9 cellular contexts compared by ENCODE assay signal in genomic region chr16:2149630-2150417, GRCh38. TPM values are rescaled to one million over a fixed set of nuclear protein-coding genes. Genes with fewer than 3 reads are reported as not detected.
DNase-seq lines count a peak whose midpoint lies in the region; ATAC-seq and TF ChIP-seq lines count a peak whose summit lies in the region.
"Had no signal": no experiment of that assay in that cellular context is flagged by ENCODE, and none has a peak within 500 bp of the region (broad histone marks: within the 10 kb centered on the region; RNA-seq: fewer than 3 reads in every experiment).

No MANE protein-coding gene starts in this region.

- peaks cover 74 to 94% (median 85%) of the 10 kb centered on the region in 11 experiments for H4K20me1 ChIP-seq in BLaER1 treated with 17β-estradiol and CSF1 and Interleukin-3, amounts not matched to agents 10 nM and 100 nM

- no peaks in the 10 kb centered on the region for H3K27me3 Mint-ChIP-seq in activated B cell treated with CpG ODN at 0.5 μM for 24 hours
- H3K27me3 Mint-ChIP-seq in memory B cell: no peaks in the 10 kb centered on the region

- peak overlapping the region; percentile 38 to 97 (median 94); a peak in 19 of 22 replicates for H3K9ac ChIP-seq in BLaER1 treated with 17β-estradiol and CSF1 and Interleukin-3, amounts not matched to agents 10 nM and 100 nM

- H3K9me3 ChIP-seq in BLaER1 treated with 17β-estradiol and CSF1 and Interleukin-3, amounts not matched to agents 10 nM and 100 nM (replicated peaks in 1 of 11): peaks cover 0 to 4% (median 0%) of the 10 kb centered on the region in 11 experiments; a peak in 1 of 22 replicates
- no peaks in the 10 kb centered on the region for H3K9me3 ChIP-seq in HEK293 (ENCODE audit: control insufficient read depth, insufficient read depth, low read depth, low read length)
- H3K9me3 ChIP-seq: SJSA1 had no signal

- CTCF ChIA-PET in HEK293 (lab: Yijun Ruan, JAX): interaction anchor here (0.6 to 1.6 kb wide), 2 partner anchors 10 to 352 kb away, joined by 3 to 18 read pairs; no protein-coding TSS in a partner anchor
- CTCF ChIA-PET in activated B cell treated with CpG ODN at 0.5 μM for 24 hours (lab: Charles Lee): no interaction called here

- peak overlapping the region; percentile 14 to 95 (median 88); a peak in 16 of 20 replicates for H3K4me3 ChIP-seq in BLaER1 treated with 17β-estradiol and CSF1 and Interleukin-3, amounts not matched to agents 10 nM and 100 nM
- no peak overlapping the region; the same call in 1 of the 2 replicates for H3K4me3 ChIP-seq in HEK293 (ENCODE audit: low read depth, low read length)
- H3K4me3 ChIP-seq: SJSA1 had no signal

- H3K4me1 ChIP-seq in BLaER1 treated with 17β-estradiol and CSF1 and Interleukin-3, amounts not matched to agents 10 nM and 100 nM: peaks cover 54 to 68% (median 62%) of the 10 kb centered on the region in 10 experiments
- H3K4me1 ChIP-seq in HEK293 (ENCODE audit: control insufficient read depth, insufficient read depth, low read length): peaks cover 4% of the 10 kb centered on the region

- peaks cover 28 to 42% (median 37%) of the 10 kb centered on the region in 11 experiments for H3K36me3 ChIP-seq in BLaER1 treated with 17β-estradiol and CSF1 and Interleukin-3, amounts not matched to agents 10 nM and 100 nM
- peaks cover 0 to 38% of the 10 kb centered on the region in 2 experiments; a peak in 2 of 3 replicates for H3K36me3 ChIP-seq in HEK293 (ENCODE audit: control insufficient read depth in 2 of 2, insufficient read depth in 1 of 2, low read length in 2 of 2)

- no peaks in the 10 kb centered on the region; a peak in 1 of 22 replicates for H3K27me3 ChIP-seq in BLaER1 treated with 17β-estradiol and CSF1 and Interleukin-3, amounts not matched to agents 10 nM and 100 nM
- H3K27me3 ChIP-seq: SJSA1 had no signal

- ATAC-seq in activated B cell treated with CpG ODN at 0.5 μM for 24 hours (ENCODE audit: low read depth) (no peak), memory B cell (ENCODE audit: low read depth) (no peak), GM21390 (IDR thresholded peaks at IDR 0.05; ENCODE audit: unreplicated experiment) (no peak)

- H3K4me3 Mint-ChIP-seq in activated B cell treated with CpG ODN at 0.5 μM for 24 hours (peak overlapping the region; percentile 19), memory B cell (peak overlapping the region; percentile 56)

- TF ChIP-seq CTCF in HEK293 (tag by site-specific recombination; IDR thresholded peaks at IDR 0.05) (no peak), activated B cell treated with CpG ODN at 0.5 μM for 24 hours (IDR thresholded peaks at IDR 0.05) (no peak)

- intact Hi-C loops in activated B cell treated with CpG ODN at 0.5 μM for 24 hours (cut with micrococcal nuclease): no loop called here

- H3K27ac Mint-ChIP-seq in activated B cell treated with CpG ODN at 0.5 μM for 24 hours (peak overlapping the region; percentile 12), memory B cell (no peak overlapping the region)

- no peaks in the 10 kb centered on the region for H3K9me3 Mint-ChIP-seq in activated B cell treated with CpG ODN at 0.5 μM for 24 hours
- no peaks in the 10 kb centered on the region for H3K9me3 Mint-ChIP-seq in memory B cell

- H3K36me3 Mint-ChIP-seq in activated B cell treated with CpG ODN at 0.5 μM for 24 hours (ENCODE audit: low read depth) (peaks cover 36% of the 10 kb centered on the region), memory B cell (peaks cover 3% of the 10 kb centered on the region)

- in situ Hi-C loops in G401 (cut with HindIII; ENCODE audit: low sequenced_read_pairs): loop anchor here (25.0 kb wide), 1 partner anchor 362 kb away; the partner anchor contains the start of genes AMDHD2 and ATP6V0C

- DNase-seq in activated B cell treated with CpG ODN at 0.5 μM for 24 hours (no peak), memory B cell (ENCODE audit: low spot score in 2 of 2) (no peak), G401 (ENCODE audit: low spot score) (no peak), NCI-H2107 (lab: John Stamatoyannopoulos, UW) (no peak), iPS-NIHi7 (ENCODE audit: extremely low spot score) (no peak)

- H3K27ac ChIP-seq in BLaER1 treated with 17β-estradiol and CSF1 and Interleukin-3, amounts not matched to agents 10 nM and 100 nM: peak overlapping the region in 6 of 11 experiments; percentile 17 to 91 (median 39); a peak in 7 of 22 replicates
- no peak overlapping the region for H3K27ac ChIP-seq in HEK293 (ENCODE audit: extremely low read depth, low read depth, low read length)
- H3K27ac ChIP-seq: SJSA1 had no signal

- peak overlapping the region; percentile 98 to 100 (median 100) for H3K4me2 ChIP-seq in BLaER1 treated with 17β-estradiol and CSF1 and Interleukin-3, amounts not matched to agents 10 nM and 100 nM

- H3K4me1 Mint-ChIP-seq in activated B cell treated with CpG ODN at 0.5 μM for 24 hours (peaks cover 47% of the 10 kb centered on the region), memory B cell (peaks cover 28% of the 10 kb centered on the region)

- POLR2A ChIA-PET in HEK293 (lab: Yijun Ruan, JAX): interaction anchor here (0.6 to 1.3 kb wide), 2 partner anchors 9 to 80 kb away, joined by 3 to 5 read pairs; no protein-coding TSS in a partner anchor
- POLR2A ChIA-PET in activated B cell treated with CpG ODN at 0.5 μM for 24 hours (lab: Charles Lee): interaction anchor here (0.7 to 4.5 kb wide), 2 partner anchors 185 to 350 kb away, joined by 10 to 19 read pairs; partner anchors contain the start of gene RPS2

TF ChIP-seq in HEK293, 187 proteins besides CTCF, POLR2A, EP300 and RAD21 (continues in another document):
- TF ChIP-seq ZNF561 (tag by site-specific recombination; IDR thresholded peaks at IDR 0.05; ENCODE audit: borderline replicate concordance): no peak
- no peak for TF ChIP-seq TSHZ1 (tag by site-specific recombination; IDR thresholded peaks at IDR 0.05; ENCODE audit: borderline replicate concordance)
- no peak for TF ChIP-seq ZNF548 (tag by site-specific recombination; IDR thresholded peaks at IDR 0.05)
- no peak for TF ChIP-seq ZNF707 (tag by site-specific recombination; IDR thresholded peaks at IDR 0.05)
- TF ChIP-seq ZNF121 (tag by site-specific recombination; IDR thresholded peaks at IDR 0.05): no peak
- no peak for TF ChIP-seq ZNF341 (tag by site-specific recombination; IDR thresholded peaks at IDR 0.05; ENCODE audit: low read depth)
- no peak for TF ChIP-seq MYNN (tag by site-specific recombination; IDR thresholded peaks at IDR 0.05; ENCODE audit: borderline replicate concordance)
- no peak for TF ChIP-seq ZNF280D (tag by site-specific recombination; IDR thresholded peaks at IDR 0.05)

RNA-seq across cellular contexts. Expression of gene RAB26, which starts 1.4 kb away (rescaled TPM):
- 0.61 TPM in 1 of 2 replicates, not detected in the other for total RNA-seq in activated B cell treated with CpG ODN at 0.5 μM for 24 hours
- total RNA-seq in G401 (2014; rRNA removed; shearing (Covaris generic)): 46.8 and 55.2 TPM in 2 replicates

RNA-seq across cellular contexts. Expression of gene TRAF7, which starts 5.8 kb away (rescaled TPM):
- 72.7 and 78.1 TPM in 2 replicates for total RNA-seq in activated B cell treated with CpG ODN at 0.5 μM for 24 hours
- total RNA-seq in G401 (2014; rRNA removed; shearing (Covaris generic)): 76.1 and 99.9 TPM in 2 replicates

RNA-seq across cellular contexts. Expression of gene PKD1, which starts 14.1 kb away (rescaled TPM):
- total RNA-seq in activated B cell treated with CpG ODN at 0.5 μM for 24 hours: 58.6 and 84.2 TPM in 2 replicates
- 42.0 and 113 TPM in 2 replicates for total RNA-seq in G401 (2014; rRNA removed; shearing (Covaris generic))

RNA-seq across cellular contexts. Expression of gene CASKIN1, which starts 46.6 kb away (rescaled TPM):
- total RNA-seq in activated B cell treated with CpG ODN at 0.5 μM for 24 hours: not detected in 2 replicates
- total RNA-seq in G401 (2014; rRNA removed; shearing (Covaris generic)): 0.80 and 4.2 TPM in 2 replicates
- total RNA-seq: SJSA1 had no signal

RNA-seq across cellular contexts. Expression of gene MLST8, which starts 55.4 kb away (rescaled TPM):
- total RNA-seq in activated B cell treated with CpG ODN at 0.5 μM for 24 hours: 35.7 and 38.7 TPM in 2 replicates
- total RNA-seq in G401 (2014; rRNA removed; shearing (Covaris generic)): 34.8 and 86.2 TPM in 2 replicates

Comparison
In these comparisons a context has a peak if more than half of its experiments do, and no peak if none do; other contexts are left out.
1. RNA of gene RAB26, which starts 1.4 kb away (total RNA-seq): 46.8 to 55.2 TPM in G401; 0.61 TPM in activated B cell treated with CpG ODN at 0.5 μM for 24 hours; every median in the first group is over 10 times any median in the second.